14 cellular contexts compared by ENCODE assay signal in the genomic region with DNA sequence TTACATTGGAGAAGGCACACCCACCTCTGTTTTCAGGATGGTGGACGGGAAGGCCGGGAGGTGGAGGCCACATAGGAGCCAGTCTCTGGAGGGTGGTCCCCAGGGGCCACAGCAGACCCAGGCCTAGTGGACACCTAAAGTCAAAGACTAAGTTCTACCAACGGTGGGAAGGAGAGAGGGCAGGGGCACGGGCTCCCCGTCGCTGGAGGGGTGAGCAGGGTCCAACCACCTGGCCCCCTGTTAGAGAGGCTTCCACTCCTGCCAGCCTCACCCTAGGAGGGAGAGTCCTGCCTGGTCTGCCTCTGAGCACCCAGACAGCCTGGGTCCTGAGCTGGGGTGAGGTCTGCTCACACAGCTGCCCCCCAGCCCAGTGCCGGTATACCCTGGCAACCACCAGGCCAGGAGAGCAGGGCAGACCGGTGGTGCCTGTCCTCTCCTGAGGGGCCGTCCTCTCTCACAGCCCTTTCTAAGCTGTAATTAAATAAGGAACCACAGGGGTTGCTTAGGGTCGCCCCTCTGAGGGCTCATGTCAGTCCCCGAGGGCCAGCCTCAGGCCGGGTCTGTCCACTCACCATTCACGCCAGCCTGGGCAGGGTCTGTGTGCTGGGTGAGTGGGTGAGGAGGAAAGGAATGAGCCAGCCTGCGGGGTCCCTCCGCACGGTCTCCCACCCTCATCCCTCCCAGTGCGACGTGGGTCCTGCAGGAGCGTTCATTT. TPM values are rescaled to one million over a fixed set of nuclear protein-coding genes. Genes with fewer than 3 reads are reported as not detected.
DNase-seq lines count a peak whose midpoint lies in the region; ATAC-seq, FAIRE-seq and TF ChIP-seq lines count a peak whose summit lies in the region.
"Had no signal": no experiment of that assay in that cellular context is flagged by ENCODE, and none has a peak within 500 bp of the region (broad histone marks: within the 10 kb centered on the region; RNA-seq: fewer than 3 reads in every experiment).

No MANE protein-coding gene starts in this region.

- peak overlapping the region; percentile 77 to 98 (median 88) for H3K4me3 ChIP-seq in esophagus muscularis mucosa

- CTCF ChIA-PET in activated CD4-positive, alpha-beta T cell treated with anti-CD3 and anti-CD28 coated beads for 36 hours (lab: Charles Lee): interaction anchor here (0.6 to 1.4 kb wide), 4 partner anchors 15 to 110 kb away, joined by 3 to 6 read pairs (median 4); no protein-coding TSS in a partner anchor
- CTCF ChIA-PET in activated B cell treated with CpG ODN at 0.5 μM for 24 hours (lab: Charles Lee): no interaction called here

- peak overlapping the region; percentile 60 for H3K27ac Mint-ChIP-seq in activated CD4-positive, alpha-beta T cell treated with anti-CD3 and anti-CD28 coated beads for 36 hours
- no peak overlapping the region for H3K27ac Mint-ChIP-seq in activated B cell treated with CpG ODN at 0.5 μM for 24 hours
- no peak overlapping the region for H3K27ac Mint-ChIP-seq in stimulated activated naive CD8-positive, alpha-beta T cell treated with anti-CD3 and anti-CD28 coated beads, Interleukin-15, amount 100 ng/mL, for 72 hours

- ATAC-seq in activated CD4-positive, alpha-beta T cell treated with anti-CD3 and anti-CD28 coated beads for 36 hours: no peak
- no peak for ATAC-seq in activated B cell treated with CpG ODN at 0.5 μM for 24 hours (ENCODE audit: low read depth)
- no peak for ATAC-seq in stimulated activated naive CD8-positive, alpha-beta T cell treated with anti-CD3 and anti-CD28 coated beads, Interleukin-15, amount 100 ng/mL, for 72 hours
- ATAC-seq: activated naive CD4-positive, alpha-beta T cell treated with anti-CD3 and anti-CD28 coated beads, Interleukin-2, amount 50 U/mL, for 72 hours had no signal

- H3K27ac ChIP-seq in esophagus muscularis mucosa (replicated peaks in 1 of 4): peak overlapping the region; percentile 3 to 82 (median 48)
- H3K27ac ChIP-seq: thyroid gland had no signal

- POLR2A ChIA-PET in activated CD4-positive, alpha-beta T cell treated with anti-CD3 and anti-CD28 coated beads for 36 hours (lab: Charles Lee): interaction anchor here (0.9 kb wide), 1 partner anchor 14 kb away, joined by 3 read pairs; no protein-coding TSS in a partner anchor
- POLR2A ChIA-PET in activated B cell treated with CpG ODN at 0.5 μM for 24 hours (lab: Charles Lee): interaction anchor here (1.2 to 1.5 kb wide), 3 partner anchors 14 to 36 kb away, joined by 4 to 7 read pairs (median 6); no protein-coding TSS in a partner anchor

- H3K9me3 Mint-ChIP-seq in activated CD4-positive, alpha-beta T cell treated with anti-CD3 and anti-CD28 coated beads for 36 hours (ENCODE audit: low read depth): no peaks in the 10 kb centered on the region
- no peaks in the 10 kb centered on the region for H3K9me3 Mint-ChIP-seq in activated B cell treated with CpG ODN at 0.5 μM for 24 hours
- no peaks in the 10 kb centered on the region for H3K9me3 Mint-ChIP-seq in stimulated activated naive CD8-positive, alpha-beta T cell treated with anti-CD3 and anti-CD28 coated beads, Interleukin-15, amount 100 ng/mL, for 72 hours
- H3K9me3 Mint-ChIP-seq: activated naive CD4-positive, alpha-beta T cell treated with anti-CD3 and anti-CD28 coated beads, Interleukin-2, amount 50 U/mL, for 72 hours had no signal

- TF ChIP-seq CTCF in activated B cell treated with CpG ODN at 0.5 μM for 24 hours (IDR thresholded peaks at IDR 0.05) (no peak), esophagus muscularis mucosa (IDR thresholded peaks at IDR 0.05) (no peak)

- peaks cover 0 to 18% (median 10%) of the 10 kb centered on the region in 4 donors for H3K36me3 ChIP-seq in esophagus muscularis mucosa
- H3K36me3 ChIP-seq: thyroid gland had no signal

- H3K27me3 ChIP-seq in esophagus muscularis mucosa: no peaks in the 10 kb centered on the region
- H3K27me3 ChIP-seq: thyroid gland had no signal

- intact Hi-C loops in activated CD4-positive, alpha-beta T cell treated with anti-CD3 and anti-CD28 coated beads for 36 hours (cut with DNase I, micrococcal nuclease): no loop called here
- intact Hi-C loops in activated B cell treated with CpG ODN at 0.5 μM for 24 hours (cut with micrococcal nuclease): no loop called here
- intact Hi-C loops in esophagus muscularis mucosa (cut with DNase I): no loop called here

- peaks cover 47% of the 10 kb centered on the region for H3K4me1 Mint-ChIP-seq in activated CD4-positive, alpha-beta T cell treated with anti-CD3 and anti-CD28 coated beads for 36 hours
- peaks cover 64% of the 10 kb centered on the region for H3K4me1 Mint-ChIP-seq in activated B cell treated with CpG ODN at 0.5 μM for 24 hours
- H3K4me1 Mint-ChIP-seq in stimulated activated naive CD8-positive, alpha-beta T cell treated with anti-CD3 and anti-CD28 coated beads, Interleukin-15, amount 100 ng/mL, for 72 hours: peaks cover 90% of the 10 kb centered on the region

- TF ChIP-seq POLR2A in esophagus muscularis mucosa (IDR thresholded peaks at IDR 0.05; ENCODE audit: low read depth) (no peak), GM12892 (IDR thresholded peaks at IDR 0.05; ENCODE audit: low read depth, low read length) (no peak)

- no peaks in the 10 kb centered on the region for H3K27me3 Mint-ChIP-seq in activated CD4-positive, alpha-beta T cell treated with anti-CD3 and anti-CD28 coated beads for 36 hours
- H3K27me3 Mint-ChIP-seq in activated B cell treated with CpG ODN at 0.5 μM for 24 hours: no peaks in the 10 kb centered on the region
- H3K27me3 Mint-ChIP-seq in stimulated activated naive CD8-positive, alpha-beta T cell treated with anti-CD3 and anti-CD28 coated beads, Interleukin-15, amount 100 ng/mL, for 72 hours: no peaks in the 10 kb centered on the region

- WGBS in esophagus muscularis mucosa: 97% methylated on average over 6 of the region's 19 CpGs

- no peak for TF ChIP-seq EP300 in esophagus muscularis mucosa (IDR thresholded peaks at IDR 0.05)

- H3K4me1 ChIP-seq in esophagus muscularis mucosa: peaks cover 82 to 91% (median 89%) of the 10 kb centered on the region in 4 donors

- H3K4me3 Mint-ChIP-seq in activated CD4-positive, alpha-beta T cell treated with anti-CD3 and anti-CD28 coated beads for 36 hours: peak overlapping the region; percentile 72
- H3K4me3 Mint-ChIP-seq in activated B cell treated with CpG ODN at 0.5 μM for 24 hours: peak overlapping the region; percentile 72
- H3K4me3 Mint-ChIP-seq in stimulated activated naive CD8-positive, alpha-beta T cell treated with anti-CD3 and anti-CD28 coated beads, Interleukin-15, amount 100 ng/mL, for 72 hours: peak overlapping the region; percentile 80 to 85

- no peaks in the 10 kb centered on the region for H3K9me3 ChIP-seq in esophagus muscularis mucosa
- H3K9me3 ChIP-seq: thyroid gland had no signal

- no peak for FAIRE-seq in GM12892 (lab: Jason Lieb, UNC)
- FAIRE-seq: frontal cortex had no signal

- H3K36me3 Mint-ChIP-seq in activated CD4-positive, alpha-beta T cell treated with anti-CD3 and anti-CD28 coated beads for 36 hours (ENCODE audit: low read depth): peaks cover 6% of the 10 kb centered on the region
- peaks cover 6% of the 10 kb centered on the region for H3K36me3 Mint-ChIP-seq in activated B cell treated with CpG ODN at 0.5 μM for 24 hours (ENCODE audit: low read depth)
- H3K36me3 Mint-ChIP-seq: activated naive CD4-positive, alpha-beta T cell treated with anti-CD3 and anti-CD28 coated beads, Interleukin-2, amount 50 U/mL, for 72 hours had no signal

- DNase-seq in activated CD4-positive, alpha-beta T cell treated with anti-CD3 and anti-CD28 coated beads for 36 hours: no peak
- DNase-seq in activated CD4-positive, alpha-beta T cell treated with anti-CD3 and anti-CD28 coated beads, Interleukin-2, amount 50 U/mL, for 1 hour: no peak
- DNase-seq in activated B cell treated with CpG ODN at 0.5 μM for 24 hours: no peak
- no peak for DNase-seq in esophagus muscularis mucosa (ENCODE audit: extremely low spot score)
- DNase-seq in stimulated activated naive CD8-positive, alpha-beta T cell treated with anti-CD3 and anti-CD28 coated beads, Interleukin-15, amount 100 ng/mL, for 72 hours: no peak
- DNase-seq in GM12892 (ENCODE audit: insufficient read length): no peak
- no peak for DNase-seq in NCI-H146 treated with DMSO at 0.1 percent for 48 hours (lab: John Stamatoyannopoulos, UW; ENCODE audit: unreplicated experiment)
- DNase-seq in NCI-H2081 (lab: John Stamatoyannopoulos, UW): no peak
- DNase-seq: ACHN, midbrain, NCI-H446, thyroid gland had no signal

RNA-seq across cellular contexts. Expression of a gene that starts 2.3 kb away (rescaled TPM):
- 10 to 100 TPM; 60.8 to 66.0 TPM for total RNA-seq in activated CD4-positive, alpha-beta T cell treated with anti-CD3 and anti-CD28 coated beads for 36 hours
- total RNA-seq in activated B cell treated with CpG ODN at 0.5 μM for 24 hours (38.6 and 47.2 TPM in 2 replicates), esophagus muscularis mucosa (100 to 1,000 TPM in 1 of 4 donors, 10 to 100 TPM in 3; 51.5 to 129 (median 66.7) TPM)
- 7.4 TPM for polyA plus RNA-seq in GM12892 (2012; ENCODE audit: missing spikeins)

RNA-seq across cellular contexts. Expression of a gene that starts 32.3 kb away (rescaled TPM):
- total RNA-seq in activated CD4-positive, alpha-beta T cell treated with anti-CD3 and anti-CD28 coated beads for 36 hours: 1 to 10 TPM; 2.2 to 3.2 TPM
- total RNA-seq in activated B cell treated with CpG ODN at 0.5 μM for 24 hours (0.18 and 0.39 TPM in 2 replicates), esophagus muscularis mucosa (1 to 10 TPM; 4.3 to 7.9 (median 5.7) TPM)
- not detected for polyA plus RNA-seq in GM12892 (2012; ENCODE audit: missing spikeins)
